ENCODE assay signal across 16 cellular contexts in the genomic region with DNA sequence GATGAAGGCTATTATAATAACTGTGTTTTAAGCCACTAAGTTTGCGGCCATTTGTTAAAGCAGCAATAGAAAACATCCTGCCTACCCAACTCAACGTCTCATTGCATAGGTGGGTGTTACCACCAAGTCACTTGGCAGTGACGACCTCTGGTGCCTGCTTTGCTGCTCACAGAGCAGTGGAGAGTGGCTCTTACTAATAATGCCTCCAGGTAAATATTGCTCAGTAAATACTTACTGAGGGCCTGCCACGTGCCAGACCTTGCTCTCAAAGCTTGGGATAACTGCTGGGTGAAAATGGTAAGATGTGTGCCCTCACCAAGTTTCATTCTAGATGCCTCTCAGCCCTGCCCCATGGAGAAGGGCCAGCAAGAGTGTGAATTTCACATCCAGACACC. TPM values are rescaled to one million over a fixed set of nuclear protein-coding genes. Genes with fewer than 3 reads are reported as not detected.
DNase-seq lines count a peak whose midpoint lies in the region; ATAC-seq and TF ChIP-seq lines count a peak whose summit lies in the region.
"Had no signal": no experiment of that assay in that cellular context is flagged by ENCODE, and none has a peak within 500 bp of the region (broad histone marks: within the 10 kb centered on the region; RNA-seq: fewer than 3 reads in every experiment).

No MANE protein-coding gene starts in this region.

- 0 out of 2 replicates have a peak, but pooled peaks cover 3% of the 10 kb centered on the region for H3K36me3 ChIP-seq in PC-3 (ENCODE audit: low read depth, low read length)
- peaks cover 11% of the 10 kb centered on the region; the same call in 1 of the 2 replicates for H3K36me3 ChIP-seq in iPS-20b (ENCODE audit: insufficient read depth, low read depth, low read length)
- no peaks in the 10 kb centered on the region for H3K36me3 ChIP-seq in SJCRH30
- H3K36me3 ChIP-seq: cardiac muscle cell, uterus had no signal

- POLR2A ChIA-PET in activated CD8-positive, alpha-beta T cell treated with anti-CD3 and anti-CD28 coated beads for 36 hours (lab: Charles Lee) = interaction anchor here (0.9 to 1.8 kb wide), 3 partner anchors 9 to 27 kb away, joined by 3 to 8 read pairs (median 4); a partner anchor contains a TSS
- POLR2A ChIA-PET in activated CD8-positive, alpha-beta T cell treated with anti-CD3 and anti-CD28 coated beads, Interleukin-2, amount 10 ng/mL, durations not matched to agents 7 days and 5 days (lab: Charles Lee) = no interaction called here
- POLR2A ChIA-PET in PC-3 (lab: Charles Lee; ENCODE audit: unreplicated experiment) = no interaction called here

- CTCF ChIA-PET in activated CD8-positive, alpha-beta T cell treated with anti-CD3 and anti-CD28 coated beads for 36 hours (lab: Charles Lee) = interaction anchor here (1.0 to 15.1 kb wide), 4 partner anchors 12 to 284 kb away, joined by 3 to 746 read pairs (median 4); a partner anchor contains a TSS
- CTCF ChIA-PET in activated CD8-positive, alpha-beta T cell treated with anti-CD3 and anti-CD28 coated beads, Interleukin-2, amount 10 ng/mL, durations not matched to agents 7 days and 5 days (lab: Charles Lee) = interaction anchor here (19.8 kb wide), 1 partner anchor 20 kb away, joined by 457 read pairs; a partner anchor contains a TSS
- CTCF ChIA-PET in PC-3 (lab: Charles Lee) = interaction anchor here (0.5 kb wide), 1 partner anchor 114 kb away, joined by 7 read pairs; no protein-coding TSS in a partner anchor

- H3K9ac ChIP-seq in PC-3 (ENCODE audit: low read length) = no peak overlapping the region
- H3K9ac ChIP-seq in iPS-20b (ENCODE audit: low read depth, low read length) = peak overlapping the region; percentile 25; the same call in 1 of the 2 replicates
- H3K9ac ChIP-seq: parathyroid adenoma had no signal

- no TSS peak for BruUV-seq in PC-3 (replicated peaks; lab: Mats Ljungman, UMichigan)

- intact Hi-C loops in activated CD8-positive, alpha-beta T cell treated with anti-CD3 and anti-CD28 coated beads for 36 hours (cut with micrococcal nuclease) = no loop called here
- intact Hi-C loops in PC-3 (cut with micrococcal nuclease) = no loop called here

- H3K4me2 ChIP-seq in PC-3 (ENCODE audit: low read length) = peak overlapping the region; percentile 9; the same call in 1 of the 2 replicates

- no peak overlapping the region for H2AFZ ChIP-seq in PC-3 (ENCODE audit: low read length)
- H2AFZ ChIP-seq: parathyroid adenoma had no signal

- H3K36me3 Mint-ChIP-seq in activated CD8-positive, alpha-beta T cell treated with anti-CD3 and anti-CD28 coated beads for 36 hours (ENCODE audit: low read depth) = no peaks in the 10 kb centered on the region
- peaks cover 5% of the 10 kb centered on the region for H3K36me3 Mint-ChIP-seq in activated CD8-positive, alpha-beta T cell treated with anti-CD3 and anti-CD28 coated beads, Interleukin-2, amount 10 ng/mL, durations not matched to agents 7 days and 5 days (ENCODE audit: low read depth)
- H3K36me3 Mint-ChIP-seq in stimulated activated effector memory CD8-positive, alpha-beta T cell treated with anti-CD3 and anti-CD28 coated beads, Interleukin-12 subunit alpha, Interleukin-12 subunit beta, amount 100 ng/mL, for 72 hours = no peaks in the 10 kb centered on the region
- H3K36me3 Mint-ChIP-seq: memory B cell had no signal

- peaks cover 75% of the 10 kb centered on the region for H3K4me1 Mint-ChIP-seq in activated CD8-positive, alpha-beta T cell treated with anti-CD3 and anti-CD28 coated beads for 36 hours (ENCODE audit: low read depth)
- peaks cover 51% of the 10 kb centered on the region for H3K4me1 Mint-ChIP-seq in activated CD8-positive, alpha-beta T cell treated with anti-CD3 and anti-CD28 coated beads, Interleukin-2, amount 10 ng/mL, durations not matched to agents 7 days and 5 days (ENCODE audit: low read depth)
- peaks cover 54% of the 10 kb centered on the region for H3K4me1 Mint-ChIP-seq in stimulated activated effector memory CD8-positive, alpha-beta T cell treated with anti-CD3 and anti-CD28 coated beads, Interleukin-12 subunit alpha, Interleukin-12 subunit beta, amount 100 ng/mL, for 72 hours

- H3K4me3 Mint-ChIP-seq in activated CD8-positive, alpha-beta T cell treated with anti-CD3 and anti-CD28 coated beads for 36 hours = no peak overlapping the region
- no peak overlapping the region for H3K4me3 Mint-ChIP-seq in activated CD8-positive, alpha-beta T cell treated with anti-CD3 and anti-CD28 coated beads, Interleukin-2, amount 10 ng/mL, durations not matched to agents 7 days and 5 days
- H3K4me3 Mint-ChIP-seq in stimulated activated effector memory CD8-positive, alpha-beta T cell treated with anti-CD3 and anti-CD28 coated beads, Interleukin-12 subunit alpha, Interleukin-12 subunit beta, amount 100 ng/mL, for 72 hours = no peak overlapping the region
- H3K4me3 Mint-ChIP-seq: activated CD4-positive, alpha-beta T cell treated with anti-CD3 and anti-CD28 coated beads, Interleukin-2, amount 10 ng/mL, durations not matched to agents 24 days and 14 days; memory B cell had no signal

- H3K9me3 Mint-ChIP-seq in activated CD8-positive, alpha-beta T cell treated with anti-CD3 and anti-CD28 coated beads for 36 hours = no peaks in the 10 kb centered on the region
- H3K9me3 Mint-ChIP-seq in activated CD8-positive, alpha-beta T cell treated with anti-CD3 and anti-CD28 coated beads, Interleukin-2, amount 10 ng/mL, durations not matched to agents 7 days and 5 days (ENCODE audit: insufficient read depth) = no peaks in the 10 kb centered on the region
- no peaks in the 10 kb centered on the region for H3K9me3 Mint-ChIP-seq in stimulated activated effector memory CD8-positive, alpha-beta T cell treated with anti-CD3 and anti-CD28 coated beads, Interleukin-12 subunit alpha, Interleukin-12 subunit beta, amount 100 ng/mL, for 72 hours
- H3K9me3 Mint-ChIP-seq: activated CD4-positive, alpha-beta T cell treated with anti-CD3 and anti-CD28 coated beads, Interleukin-2, amount 10 ng/mL, durations not matched to agents 24 days and 14 days; memory B cell had no signal

- ATAC-seq in activated CD8-positive, alpha-beta T cell treated with anti-CD3 and anti-CD28 coated beads for 36 hours = peak; percentile 87
- ATAC-seq in activated CD8-positive, alpha-beta T cell treated with anti-CD3 and anti-CD28 coated beads, Interleukin-2, amount 10 ng/mL, durations not matched to agents 7 days and 5 days = no peak
- ATAC-seq in PC-3 = peak; percentile 74
- peak; percentile 52 for ATAC-seq in stimulated activated effector memory CD8-positive, alpha-beta T cell treated with anti-CD3 and anti-CD28 coated beads, Interleukin-12 subunit alpha, Interleukin-12 subunit beta, amount 100 ng/mL, for 72 hours

- H3K27ac ChIP-seq in PC-3 (ENCODE audit: low read length) (no peak overlapping the region), iPS-20b (ENCODE audit: low read length) (peak overlapping the region; percentile 43), SJCRH30 (no peak overlapping the region)
- H3K27ac ChIP-seq: cardiac muscle cell, parathyroid adenoma had no signal

- H3K27me3 ChIP-seq in PC-3 (ENCODE audit: low read length) (no peaks in the 10 kb centered on the region), iPS-20b (ENCODE audit: insufficient read depth, low read length) (no peaks in the 10 kb centered on the region), SJCRH30 (no peaks in the 10 kb centered on the region)
- H3K27me3 ChIP-seq: uterus had no signal

- no peaks in the 10 kb centered on the region for H3F3A ChIP-seq in PC-3 (ENCODE audit: low read length, unreplicated experiment)

- H3K27ac Mint-ChIP-seq in activated CD8-positive, alpha-beta T cell treated with anti-CD3 and anti-CD28 coated beads for 36 hours = peak overlapping the region; percentile 63
- H3K27ac Mint-ChIP-seq in activated CD8-positive, alpha-beta T cell treated with anti-CD3 and anti-CD28 coated beads, Interleukin-2, amount 10 ng/mL, durations not matched to agents 7 days and 5 days = no peak overlapping the region
- H3K27ac Mint-ChIP-seq in stimulated activated effector memory CD8-positive, alpha-beta T cell treated with anti-CD3 and anti-CD28 coated beads, Interleukin-12 subunit alpha, Interleukin-12 subunit beta, amount 100 ng/mL, for 72 hours = no peak overlapping the region
- H3K27ac Mint-ChIP-seq: activated CD4-positive, alpha-beta T cell treated with anti-CD3 and anti-CD28 coated beads, Interleukin-2, amount 10 ng/mL, durations not matched to agents 24 days and 14 days; memory B cell had no signal

- no peaks in the 10 kb centered on the region for H3K9me2 ChIP-seq in PC-3 (replicated peaks; ENCODE audit: low read length)

- H3K4me3 ChIP-seq in PC-3 (ENCODE audit: low read length) (no peak overlapping the region), iPS-20b (ENCODE audit: low read length) (peak overlapping the region; percentile 19; the same call in 1 of the 2 replicates), SJCRH30 (no peak overlapping the region)
- H3K4me3 ChIP-seq: cardiac muscle cell, uterus had no signal

- no peak for TF ChIP-seq CTCF in activated CD8-positive, alpha-beta T cell treated with anti-CD3 and anti-CD28 coated beads for 36 hours (IDR thresholded peaks at IDR 0.05)
- peak; percentile 35; the same call in 1 of the 2 replicates for TF ChIP-seq CTCF in PC-3 (conservative IDR thresholded peaks at IDR 0.05; ENCODE audit: low read depth, low read length)

- H3K4me1 ChIP-seq in PC-3 (ENCODE audit: insufficient read depth, low read length) = peaks cover 42% of the 10 kb centered on the region
- H3K4me1 ChIP-seq in iPS-20b (ENCODE audit: insufficient read depth, low read length) = peaks cover 58% of the 10 kb centered on the region
- peaks cover 6% of the 10 kb centered on the region; the same call in 1 of the 2 replicates for H3K4me1 ChIP-seq in SJCRH30

- peak; percentile 58 for DNase-seq in activated CD8-positive, alpha-beta T cell treated with anti-CD3 and anti-CD28 coated beads for 36 hours
- no peak for DNase-seq in activated CD8-positive, alpha-beta T cell treated with anti-CD3 and anti-CD28 coated beads, Interleukin-2, amount 10 ng/mL, durations not matched to agents 7 days and 5 days
- peak; percentile 76 for DNase-seq in PC-3
- DNase-seq in stimulated activated effector memory CD8-positive, alpha-beta T cell treated with anti-CD3 and anti-CD28 coated beads, Interleukin-12 subunit alpha, Interleukin-12 subunit beta, amount 100 ng/mL, for 72 hours (ENCODE audit: low spot score in 2 of 2) = no peak
- no peak for DNase-seq in SJCRH30
- DNase-seq in NCI-H226 = no peak
- DNase-seq in NCI-H187 treated with DMSO at 0.1 percent for 48 hours (lab: John Stamatoyannopoulos, UW) = no peak
- DNase-seq: activated CD4-positive, alpha-beta T cell treated with anti-CD3 and anti-CD28 coated beads, Interleukin-2, amount 10 ng/mL, durations not matched to agents 24 days and 14 days; activated effector memory CD4-positive, alpha-beta T cell treated with anti-CD3 and anti-CD28 coated beads, Interleukin-2, amount 50 U/mL, for 16 hours; NCI-H1930; stimulated activated CD8-positive, alpha-beta memory T cell treated with anti-CD3 and anti-CD28 coated beads, Interleukin-4, amount 100 ng/mL, for 48 hours; uterus had no signal

- 0 out of 2 replicates have a peak, but pooled peaks cover 18% of the 10 kb centered on the region for H4K20me1 ChIP-seq in PC-3 (ENCODE audit: low read length)

- no peaks in the 10 kb centered on the region for H3K27me3 Mint-ChIP-seq in activated CD8-positive, alpha-beta T cell treated with anti-CD3 and anti-CD28 coated beads for 36 hours
- H3K27me3 Mint-ChIP-seq in activated CD8-positive, alpha-beta T cell treated with anti-CD3 and anti-CD28 coated beads, Interleukin-2, amount 10 ng/mL, durations not matched to agents 7 days and 5 days (ENCODE audit: low read depth) = no peaks in the 10 kb centered on the region

- H3K79me2 ChIP-seq in PC-3 (ENCODE audit: low read length) = peaks cover 97% of the 10 kb centered on the region

- H3K9me3 ChIP-seq in PC-3 (ENCODE audit: low read length) = no peaks in the 10 kb centered on the region
- H3K9me3 ChIP-seq in iPS-20b (ENCODE audit: insufficient read depth, low read depth, low read length) = no peaks in the 10 kb centered on the region
- no peaks in the 10 kb centered on the region for H3K9me3 ChIP-seq in SJCRH30 (replicated peaks)
- H3K9me3 ChIP-seq: uterus had no signal

RNA-seq across cellular contexts. Expression of a gene that starts 27.7 kb away (rescaled TPM):
- total RNA-seq in activated CD8-positive, alpha-beta T cell treated with anti-CD3 and anti-CD28 coated beads for 36 hours = 1 to 10 TPM; 7.9 to 8.4 TPM
- total RNA-seq in activated CD8-positive, alpha-beta T cell treated with anti-CD3 and anti-CD28 coated beads, Interleukin-2, amount 10 ng/mL, durations not matched to agents 7 days and 5 days = 10 to 100 TPM; 14.6 to 15.0 TPM
- 181 and 204 TPM in 2 replicates for total RNA-seq in PC-3 (2014; rRNA removed)
- total RNA-seq in SJCRH30 (2014; rRNA removed; shearing (Covaris generic)) = 52.3 and 57.8 TPM in 2 replicates

Comparison
In these comparisons a context has a peak if more than half of its experiments do, and no peak if none do; other contexts are left out.
1. DNase-seq: peak in activated CD8-positive, alpha-beta T cell treated with anti-CD3 and anti-CD28 coated beads for 36 hours (single experiment) and PC-3 (single experiment); none in activated CD8-positive, alpha-beta T cell treated with anti-CD3 and anti-CD28 coated beads, Interleukin-2, amount 10 ng/mL, durations not matched to agents 7 days and 5 days (single experiment), stimulated activated effector memory CD8-positive, alpha-beta T cell treated with anti-CD3 and anti-CD28 coated beads, Interleukin-12 subunit alpha, Interleukin-12 subunit beta, amount 100 ng/mL, for 72 hours (0 of 2), SJCRH30 (0 of 2), NCI-H226 (single experiment) and NCI-H187 treated with DMSO at 0.1 percent for 48 hours (single experiment).